In the genomic region with DNA sequence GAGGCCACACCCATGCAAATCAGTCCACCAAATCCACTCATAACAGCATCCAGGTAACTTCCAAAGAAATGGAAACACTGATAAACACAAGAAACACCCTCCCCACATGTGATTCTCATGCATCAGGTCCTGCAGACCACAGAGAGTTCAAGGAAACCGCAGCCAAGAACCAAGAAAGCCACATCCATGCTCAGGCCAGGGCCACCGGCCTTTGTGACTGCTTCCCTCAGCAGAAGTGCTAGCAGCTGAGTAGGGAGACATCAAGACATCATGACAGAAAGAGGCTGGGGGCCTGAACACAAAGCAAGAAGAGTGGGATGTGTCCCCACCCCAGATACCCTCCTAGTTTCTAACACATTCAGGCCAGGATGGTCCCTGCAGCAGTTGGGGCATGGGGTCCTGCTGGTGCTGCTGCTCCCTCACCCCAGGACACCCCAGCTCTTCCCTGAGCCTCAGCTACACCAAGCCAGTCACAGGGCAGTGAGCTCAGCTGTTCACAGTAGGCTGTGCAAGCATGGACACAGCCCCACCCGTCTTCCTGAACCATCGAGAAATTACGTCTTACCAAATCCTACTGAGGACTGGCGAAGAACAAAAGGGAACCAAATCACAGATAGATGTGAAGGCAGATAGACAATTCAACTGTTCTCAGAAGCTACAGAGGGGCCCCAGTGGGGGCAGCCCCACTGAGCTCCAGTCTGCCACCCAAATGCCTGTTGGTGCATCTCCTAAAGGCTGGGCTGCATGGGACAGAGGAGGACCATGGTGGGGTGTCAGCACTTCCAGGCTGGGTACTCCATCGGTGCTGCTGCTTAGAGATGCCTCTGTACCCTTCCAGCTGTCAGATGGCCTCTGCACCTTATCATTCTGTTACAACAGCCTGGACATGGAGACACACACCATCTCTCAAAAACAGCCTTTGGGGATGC, we compare ENCODE assay signal across 1 cellular context.
TF ChIP-seq lines count a peak whose summit lies in the region.

No MANE protein-coding gene starts in this region.

TF ChIP-seq in H1, 55 proteins besides CTCF, POLR2A, EP300 and RAD21 (continued from another document):
- TF ChIP-seq KDM4A (IDR thresholded peaks at IDR 0.05; ENCODE audit: low read depth, low read length, severe bottlenecking) (no peak), SP4 (IDR thresholded peaks at IDR 0.05; ENCODE audit: low read length) (no peak), RXRA (IDR thresholded peaks at IDR 0.05; ENCODE audit: insufficient read depth, low read depth, low read length) (no peak), BRCA1 (IDR thresholded peaks at IDR 0.05; ENCODE audit: low read depth, low read length) (no peak), CBX8 (IDR thresholded peaks at IDR 0.05; ENCODE audit: borderline replicate concordance, low read depth, low read length) (no peak), ZNF274 (IDR thresholded peaks at IDR 0.05; ENCODE audit: borderline replicate concordance, extremely low read depth, low read length) (no peak), KDM1A (IDR thresholded peaks at IDR 0.05; ENCODE audit: borderline replicate concordance, low read length) (no peak), CTBP2 (IDR thresholded peaks at IDR 0.05; ENCODE audit: borderline replicate concordance, insufficient read depth, insufficient read length, low read length) (no peak), GABPA (IDR thresholded peaks at IDR 0.05; ENCODE audit: borderline replicate concordance, insufficient read depth, low read length) (no peak), NANOG (IDR thresholded peaks at IDR 0.05; ENCODE audit: insufficient read depth, low read depth, low read length, poor library complexity, severe bottlenecking) (no peak), CEBPB (IDR thresholded peaks at IDR 0.05; ENCODE audit: low read depth, low read length) (no peak), SUZ12 (IDR thresholded peaks at IDR 0.05; ENCODE audit: low read length) (no peak), MAFK (IDR thresholded peaks at IDR 0.05; ENCODE audit: low read depth, low read length) (no peak), CHD1 (IDR thresholded peaks at IDR 0.05; ENCODE audit: low read depth, low read length) (no peak), NRF1 (IDR thresholded peaks at IDR 0.05; ENCODE audit: low read depth, low read length) (no peak)
- TF ChIP-seq, protein P1, sequence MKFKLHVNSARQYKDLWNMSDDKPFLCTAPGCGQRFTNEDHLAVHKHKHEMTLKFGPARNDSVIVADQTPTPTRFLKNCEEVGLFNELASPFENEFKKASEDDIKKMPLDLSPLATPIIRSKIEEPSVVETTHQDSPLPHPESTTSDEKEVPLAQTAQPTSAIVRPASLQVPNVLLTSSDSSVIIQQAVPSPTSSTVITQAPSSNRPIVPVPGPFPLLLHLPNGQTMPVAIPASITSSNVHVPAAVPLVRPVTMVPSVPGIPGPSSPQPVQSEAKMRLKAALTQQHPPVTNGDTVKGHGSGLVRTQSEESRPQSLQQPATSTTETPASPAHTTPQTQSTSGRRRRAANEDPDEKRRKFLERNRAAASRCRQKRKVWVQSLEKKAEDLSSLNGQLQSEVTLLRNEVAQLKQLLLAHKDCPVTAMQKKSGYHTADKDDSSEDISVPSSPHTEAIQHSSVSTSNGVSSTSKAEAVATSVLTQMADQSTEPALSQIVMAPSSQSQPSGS (IDR thresholded peaks at IDR 0.05; ENCODE audit: low read length) = no peak
- TF ChIP-seq, protein P2, sequence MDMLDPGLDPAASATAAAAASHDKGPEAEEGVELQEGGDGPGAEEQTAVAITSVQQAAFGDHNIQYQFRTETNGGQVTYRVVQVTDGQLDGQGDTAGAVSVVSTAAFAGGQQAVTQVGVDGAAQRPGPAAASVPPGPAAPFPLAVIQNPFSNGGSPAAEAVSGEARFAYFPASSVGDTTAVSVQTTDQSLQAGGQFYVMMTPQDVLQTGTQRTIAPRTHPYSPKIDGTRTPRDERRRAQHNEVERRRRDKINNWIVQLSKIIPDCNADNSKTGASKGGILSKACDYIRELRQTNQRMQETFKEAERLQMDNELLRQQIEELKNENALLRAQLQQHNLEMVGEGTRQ (IDR thresholded peaks at IDR 0.05; ENCODE audit: low read length) = no peak
